ENCODE assay signal across 13 cellular contexts in genomic region chr2:45789317-45789716, GRCh38.
"Had no signal": no experiment of that assay in that cellular context is flagged by ENCODE, and none has a peak within 500 bp of the region (broad histone marks: within the 10 kb centered on the region; RNA-seq: fewer than 3 reads in every experiment).

No MANE protein-coding gene starts in this region.

- ATAC-seq: esophagus mucosa, left lung, T-cell had no signal

- H3K27me3 ChIP-seq: adrenal gland, hepatocyte, left lung, right lobe of liver had no signal

- H3K9me3 Mint-ChIP-seq: activated naive CD4-positive, alpha-beta T cell treated with anti-CD3 and anti-CD28 coated beads, Interleukin-2, amount 10 ng/mL, durations not matched to agents 7 days and 5 days; activated T-cell treated with anti-CD3 and anti-CD28 coated beads, Interleukin-2, amount 50 U/mL, for 24 hours; nephron progenitor cell; T-cell had no signal

- H3K4me3 Mint-ChIP-seq: activated naive CD4-positive, alpha-beta T cell treated with anti-CD3 and anti-CD28 coated beads, Interleukin-2, amount 10 ng/mL, durations not matched to agents 7 days and 5 days; activated T-cell treated with anti-CD3 and anti-CD28 coated beads, Interleukin-2, amount 50 U/mL, for 24 hours; nephron progenitor cell; T-cell had no signal

- H3K27ac ChIP-seq: hepatocyte, prostate gland, right lobe of liver, thoracic aorta had no signal

- H3K4me3 ChIP-seq: adrenal gland, hepatocyte, left lung, prostate gland, right lobe of liver, thoracic aorta had no signal

- H3K36me3 ChIP-seq: adrenal gland, left lung, prostate gland, right lobe of liver, thoracic aorta had no signal

- H3K27ac Mint-ChIP-seq: activated naive CD4-positive, alpha-beta T cell treated with anti-CD3 and anti-CD28 coated beads, Interleukin-2, amount 10 ng/mL, durations not matched to agents 7 days and 5 days; activated T-cell treated with anti-CD3 and anti-CD28 coated beads, Interleukin-2, amount 50 U/mL, for 24 hours; nephron progenitor cell; T-cell had no signal

- H2AFZ ChIP-seq: hepatocyte had no signal

- H3K79me2 ChIP-seq: hepatocyte had no signal

- H3K4me1 ChIP-seq: prostate gland, right lobe of liver had no signal

- DNase-seq: activated CD4-positive, alpha-beta T cell treated with anti-CD3 and anti-CD28 coated beads, Interleukin-2, amount 50 U/mL, for 48 hours; activated naive CD4-positive, alpha-beta T cell treated with anti-CD3 and anti-CD28 coated beads, Interleukin-2, amount 10 ng/mL, durations not matched to agents 7 days and 5 days; activated T-cell treated with anti-CD3 and anti-CD28 coated beads, Interleukin-2, amount 50 U/mL, for 24 hours; adrenal gland; left lung; mesendoderm; nephron progenitor cell; right lobe of liver; T-cell had no signal

- H3K4me2 ChIP-seq: hepatocyte had no signal

- H3K27me3 Mint-ChIP-seq: activated naive CD4-positive, alpha-beta T cell treated with anti-CD3 and anti-CD28 coated beads, Interleukin-2, amount 10 ng/mL, durations not matched to agents 7 days and 5 days; activated T-cell treated with anti-CD3 and anti-CD28 coated beads, Interleukin-2, amount 50 U/mL, for 24 hours; T-cell had no signal

- H3K9me3 ChIP-seq: adrenal gland, left lung, prostate gland, right lobe of liver, thoracic aorta had no signal
